Comparison of ENCODE assay signal across 8 cellular contexts in genomic region chr20:50380697-50381040, GRCh38.
DNase-seq lines count a peak whose midpoint lies in the region; ATAC-seq and TF ChIP-seq lines count a peak whose summit lies in the region.

No MANE protein-coding gene starts in this region.

- no peaks in the 10 kb centered on the region for H3K27me3 ChIP-seq in neural progenitor cell

- H3K4me1 ChIP-seq in neural progenitor cell: no peaks in the 10 kb centered on the region

- H3K4me2 ChIP-seq in neural progenitor cell: no peak overlapping the region

- H3K9me3 ChIP-seq in neural progenitor cell (ENCODE audit: low read depth): no peaks in the 10 kb centered on the region

- H3K4me1 Mint-ChIP-seq in Calu3 (ENCODE audit: low read depth, unreplicated experiment) (peaks cover 76% of the 10 kb centered on the region), neural progenitor cell (peaks cover 9% of the 10 kb centered on the region)
- peaks cover 41% of the 10 kb centered on the region for H3K4me1 Mint-ChIP-seq in activated CD8-positive, alpha-beta T cell treated with anti-CD3 and anti-CD28 coated beads for 36 hours (ENCODE audit: low read depth)

- no peak overlapping the region for H2AFZ ChIP-seq in neural progenitor cell (replicated peaks)

- TF ChIP-seq CTCF in Calu3 (IDR thresholded peaks at IDR 0.05; ENCODE audit: unreplicated experiment) (peak; percentile 58), neural progenitor cell (IDR thresholded peaks at IDR 0.05) (peak; percentile 36)
- TF ChIP-seq CTCF in activated CD8-positive, alpha-beta T cell treated with anti-CD3 and anti-CD28 coated beads for 36 hours (IDR thresholded peaks at IDR 0.05): no peak

- CTCF ChIA-PET in Calu3 (lab: Charles Lee): no interaction called here
- CTCF ChIA-PET in activated CD8-positive, alpha-beta T cell treated with anti-CD3 and anti-CD28 coated beads for 36 hours (lab: Charles Lee): no interaction called here

- H3K27me3 Mint-ChIP-seq in Calu3 (ENCODE audit: unreplicated experiment) (no peaks in the 10 kb centered on the region), neural progenitor cell (ENCODE audit: insufficient read depth, low read depth) (peaks cover 6% of the 10 kb centered on the region)
- no peaks in the 10 kb centered on the region for H3K27me3 Mint-ChIP-seq in activated CD8-positive, alpha-beta T cell treated with anti-CD3 and anti-CD28 coated beads for 36 hours

- no peaks in the 10 kb centered on the region for H3K36me3 ChIP-seq in neural progenitor cell

- H3K4me3 Mint-ChIP-seq in Calu3 (ENCODE audit: low read depth, unreplicated experiment) (no peak overlapping the region), neural progenitor cell (no peak overlapping the region)
- H3K4me3 Mint-ChIP-seq in activated CD8-positive, alpha-beta T cell treated with anti-CD3 and anti-CD28 coated beads for 36 hours: no peak overlapping the region

- H4K20me1 ChIP-seq in neural progenitor cell (ENCODE audit: low read depth): no peaks in the 10 kb centered on the region

- BruUV-seq in Calu3 (replicated peaks; lab: Mats Ljungman, UMichigan): no TSS peak

- DNase-seq in Calu3 (peak; percentile 60), NCI-H446 treated with DMSO at 0.1 percent for 48 hours (lab: John Stamatoyannopoulos, UW) (peak; percentile 6), dermis blood vessel endothelial cell (peak; percentile 42), neural progenitor cell (ENCODE audit: low spot score) (no peak), cerebellar cortex (ENCODE audit: low spot score) (no peak), caudate nucleus (lab: John Stamatoyannopoulos, UW) (no peak)
- no peak for DNase-seq in activated CD8-positive, alpha-beta T cell treated with anti-CD3 and anti-CD28 coated beads for 36 hours
- DNase-seq in stimulated activated CD8-positive, alpha-beta memory T cell treated with anti-CD3 and anti-CD28 coated beads, Interleukin-4, amount 100 ng/mL, for 48 hours: no peak

- no peak overlapping the region for H3K4me3 ChIP-seq in neural progenitor cell

- H3K27ac ChIP-seq in neural progenitor cell (no peak overlapping the region), caudate nucleus (ENCODE audit: low read depth, low read length) (no peak overlapping the region)

- no peaks in the 10 kb centered on the region for H3K36me3 Mint-ChIP-seq in Calu3 (ENCODE audit: insufficient read depth, unreplicated experiment)
- no peaks in the 10 kb centered on the region for H3K36me3 Mint-ChIP-seq in neural progenitor cell
- H3K36me3 Mint-ChIP-seq in activated CD8-positive, alpha-beta T cell treated with anti-CD3 and anti-CD28 coated beads for 36 hours (ENCODE audit: low read depth): no peaks in the 10 kb centered on the region

- no peak overlapping the region for H3K27ac Mint-ChIP-seq in Calu3 (ENCODE audit: unreplicated experiment)
- H3K27ac Mint-ChIP-seq in neural progenitor cell: peak overlapping the region; percentile 50
- H3K27ac Mint-ChIP-seq in activated CD8-positive, alpha-beta T cell treated with anti-CD3 and anti-CD28 coated beads for 36 hours: no peak overlapping the region

- POLR2A ChIA-PET in activated CD8-positive, alpha-beta T cell treated with anti-CD3 and anti-CD28 coated beads for 36 hours (lab: Charles Lee): no interaction called here

- H3K9ac ChIP-seq in neural progenitor cell: no peak overlapping the region

- H3F3A ChIP-seq in neural progenitor cell (ENCODE audit: low read depth): no peaks in the 10 kb centered on the region

- no peak for ATAC-seq in activated CD8-positive, alpha-beta T cell treated with anti-CD3 and anti-CD28 coated beads for 36 hours

- no peaks in the 10 kb centered on the region for H3K9me3 Mint-ChIP-seq in Calu3 (ENCODE audit: low read depth, unreplicated experiment)
- H3K9me3 Mint-ChIP-seq in neural progenitor cell: no peaks in the 10 kb centered on the region
- H3K9me3 Mint-ChIP-seq in activated CD8-positive, alpha-beta T cell treated with anti-CD3 and anti-CD28 coated beads for 36 hours: no peaks in the 10 kb centered on the region

- H3K79me2 ChIP-seq in neural progenitor cell (ENCODE audit: low read depth): no peaks in the 10 kb centered on the region

- intact Hi-C loops in Calu3 (cut with micrococcal nuclease; ENCODE audit: unreplicated experiment): loop anchor here (5.0 kb wide), 1 partner anchor 193 kb away; no protein-coding TSS in a partner anchor
- intact Hi-C loops in activated CD8-positive, alpha-beta T cell treated with anti-CD3 and anti-CD28 coated beads for 36 hours (cut with micrococcal nuclease): no loop called here

Comparison
In these comparisons a context has a peak if more than half of its experiments do, and no peak if none do; other contexts are left out.
1. DNase-seq: peak in Calu3 (single experiment), NCI-H446 treated with DMSO at 0.1 percent for 48 hours (single experiment) and dermis blood vessel endothelial cell (single experiment); none in neural progenitor cell (single experiment), activated CD8-positive, alpha-beta T cell treated with anti-CD3 and anti-CD28 coated beads for 36 hours (single experiment), cerebellar cortex (single experiment), stimulated activated CD8-positive, alpha-beta memory T cell treated with anti-CD3 and anti-CD28 coated beads, Interleukin-4, amount 100 ng/mL, for 48 hours (single experiment) and caudate nucleus (0 of 61).